8 cellular contexts compared by ENCODE assay signal in the genomic region with DNA sequence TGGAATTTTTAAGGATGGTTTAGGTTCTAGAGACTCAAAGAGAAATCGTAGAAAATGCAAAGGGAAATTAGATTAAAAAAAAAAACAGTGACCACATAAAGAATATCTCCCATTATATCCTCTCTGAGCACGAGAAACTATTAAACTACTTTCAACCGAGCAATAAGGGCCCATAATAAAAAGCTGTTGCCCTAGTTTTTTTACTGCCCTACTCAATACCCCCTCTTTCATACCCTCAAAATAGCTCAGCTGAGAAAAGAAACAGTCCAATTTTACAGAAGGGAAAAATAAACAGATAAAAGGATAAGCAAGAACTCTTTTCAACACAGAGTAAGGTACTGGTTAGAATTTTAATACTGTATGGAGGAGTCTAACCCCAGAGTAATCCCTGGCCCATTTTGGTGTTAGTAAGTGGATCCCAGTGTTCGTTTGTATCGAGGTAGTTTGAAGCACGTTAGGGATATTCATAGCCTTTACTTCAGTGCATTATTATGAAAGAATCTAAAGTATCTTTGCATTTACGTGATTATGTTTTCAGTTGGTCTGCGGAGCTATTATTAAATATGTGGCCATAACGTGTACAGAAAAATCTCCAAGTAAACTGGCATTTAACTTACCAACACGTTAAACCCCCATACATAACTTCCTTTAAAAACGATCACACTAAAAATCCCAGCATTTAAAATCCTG. TPM values are rescaled to one million over a fixed set of nuclear protein-coding genes. Genes with fewer than 3 reads are reported as not detected.
A peak's percentile ranks its signal among the peaks of the same experiment; 100 is the strongest.
DNase-seq lines count a peak whose midpoint lies in the region; ATAC-seq and TF ChIP-seq lines count a peak whose summit lies in the region.

No MANE protein-coding gene starts in this region.

- no peaks in the 10 kb centered on the region for H3K36me3 ChIP-seq in iPS DF 6.9 (ENCODE audit: control insufficient read depth, insufficient read depth, low read length)

- H3K27ac Mint-ChIP-seq in WTC11, result peak overlapping the region; percentile 59; the same call in 1 of the 2 replicates
- no peak overlapping the region for H3K27ac Mint-ChIP-seq in stimulated activated naive CD8-positive, alpha-beta T cell treated with anti-CD3 and anti-CD28 coated beads, Interleukin-15, amount 100 ng/mL, for 72 hours

- H3K36me3 Mint-ChIP-seq in WTC11, result no peaks in the 10 kb centered on the region

- DNase-seq in NCI-H1092 treated with DMSO at 0.1 percent for 48 hours (lab: John Stamatoyannopoulos, UW) (peak; percentile 26), NCI-H1092 (lab: John Stamatoyannopoulos, UW) (no peak), WTC11 (ENCODE audit: low spot score) (no peak), iPS DF 6.9 (ENCODE audit: low read depth, low spot score) (no peak), LoVo (ENCODE audit: low spot score) (no peak), amygdala (lab: John Stamatoyannopoulos, UW) (no peak), posterior cingulate gyrus (no peak)
- no peak for DNase-seq in stimulated activated naive CD8-positive, alpha-beta T cell treated with anti-CD3 and anti-CD28 coated beads, Interleukin-15, amount 100 ng/mL, for 72 hours

- 0 out of 2 replicates have a peak, but pooled peaks cover 1% of the 10 kb centered on the region for H3K4me1 ChIP-seq in iPS DF 6.9 (ENCODE audit: control insufficient read depth, insufficient read depth, low read length)

- H3K27me3 Mint-ChIP-seq in WTC11 (ENCODE audit: low read depth), result peaks cover 66% of the 10 kb centered on the region
- peaks cover 72% of the 10 kb centered on the region for H3K27me3 Mint-ChIP-seq in stimulated activated naive CD8-positive, alpha-beta T cell treated with anti-CD3 and anti-CD28 coated beads, Interleukin-15, amount 100 ng/mL, for 72 hours

- peak overlapping the region; percentile 77 for H3K4me3 Mint-ChIP-seq in WTC11
- peak overlapping the region; percentile 81 to 87 for H3K4me3 Mint-ChIP-seq in stimulated activated naive CD8-positive, alpha-beta T cell treated with anti-CD3 and anti-CD28 coated beads, Interleukin-15, amount 100 ng/mL, for 72 hours

- WGBS in iPS DF 6.9 (ENCODE audit: insufficient coverage, insufficient read length), result 100% methylated on average over 1 of the region's 11 CpGs

- POLR2A ChIA-PET in WTC11 (lab: Charles Lee), result interaction anchor here (0.6 to 2.5 kb wide), 6 partner anchors 19 to 702 kb away, joined by 3 to 19 read pairs (median 5); a partner anchor contains a TSS

- H3K27ac ChIP-seq in iPS DF 6.9 (ENCODE audit: low read length), result no peak overlapping the region

- intact Hi-C loops in posterior cingulate gyrus (cut with DNase I), result loop anchor here (2.0 to 5.0 kb wide), 2 partner anchors 52 to 61 kb away; no protein-coding TSS in a partner anchor

- peaks cover 9% of the 10 kb centered on the region; the same call in 1 of the 2 replicates for H3K27me3 ChIP-seq in iPS DF 6.9 (ENCODE audit: control insufficient read depth, insufficient read depth, low read length)

- TF ChIP-seq CTCF in WTC11 (IDR thresholded peaks at IDR 0.05), result no peak

- H3K4me1 Mint-ChIP-seq in WTC11, result peaks cover 50% of the 10 kb centered on the region
- H3K4me1 Mint-ChIP-seq in stimulated activated naive CD8-positive, alpha-beta T cell treated with anti-CD3 and anti-CD28 coated beads, Interleukin-15, amount 100 ng/mL, for 72 hours, result peaks cover 34% of the 10 kb centered on the region

- H3K4me3 ChIP-seq in iPS DF 6.9 (ENCODE audit: low read length), result peak overlapping the region; percentile 88; the same call in 1 of the 2 replicates

- no peak for ATAC-seq in WTC11
- ATAC-seq in stimulated activated naive CD8-positive, alpha-beta T cell treated with anti-CD3 and anti-CD28 coated beads, Interleukin-15, amount 100 ng/mL, for 72 hours, result no peak

- CTCF ChIA-PET in WTC11 (lab: Charles Lee), result interaction anchor here (1.2 to 2.2 kb wide), 5 partner anchors 19 to 445 kb away, joined by 3 to 10 read pairs (median 6); a partner anchor contains a TSS

- H3K9me3 Mint-ChIP-seq in WTC11, result no peaks in the 10 kb centered on the region
- no peaks in the 10 kb centered on the region for H3K9me3 Mint-ChIP-seq in stimulated activated naive CD8-positive, alpha-beta T cell treated with anti-CD3 and anti-CD28 coated beads, Interleukin-15, amount 100 ng/mL, for 72 hours

- H3K9me3 ChIP-seq in iPS DF 6.9 (ENCODE audit: control insufficient read depth, insufficient read depth, low read length), result no peaks in the 10 kb centered on the region

TF ChIP-seq in WTC11, 78 proteins besides CTCF, POLR2A, EP300 and RAD21 (continues in another document):
- TF ChIP-seq, protein P1, sequence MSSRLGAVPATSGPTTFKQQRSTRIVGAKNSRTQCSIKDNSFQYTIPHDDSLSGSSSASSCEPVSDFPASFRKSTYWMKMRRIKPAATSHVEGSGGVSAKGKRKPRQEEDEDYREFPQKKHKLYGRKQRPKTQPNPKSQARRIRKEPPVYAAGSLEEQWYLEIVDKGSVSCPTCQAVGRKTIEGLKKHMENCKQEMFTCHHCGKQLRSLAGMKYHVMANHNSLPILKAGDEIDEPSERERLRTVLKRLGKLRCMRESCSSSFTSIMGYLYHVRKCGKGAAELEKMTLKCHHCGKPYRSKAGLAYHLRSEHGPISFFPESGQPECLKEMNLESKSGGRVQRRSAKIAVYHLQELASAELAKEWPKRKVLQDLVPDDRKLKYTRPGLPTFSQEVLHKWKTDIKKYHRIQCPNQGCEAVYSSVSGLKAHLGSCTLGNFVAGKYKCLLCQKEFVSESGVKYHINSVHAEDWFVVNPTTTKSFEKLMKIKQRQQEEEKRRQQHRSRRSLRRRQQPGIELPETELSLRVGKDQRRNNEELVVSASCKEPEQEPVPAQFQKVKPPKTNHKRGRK (CRISPR knock-in tag; IDR thresholded peaks at IDR 0.05; ENCODE audit: borderline replicate concordance), result no peak
- TF ChIP-seq IRF2 (CRISPR knock-in tag; IDR thresholded peaks at IDR 0.05; ENCODE audit: borderline replicate concordance, low read depth) (no peak), ZNF263 (CRISPR knock-in tag; IDR thresholded peaks at IDR 0.05; ENCODE audit: low read depth) (no peak), ELF4 (CRISPR knock-in tag; IDR thresholded peaks at IDR 0.05; ENCODE audit: low read depth) (no peak)
- TF ChIP-seq, protein P2, sequence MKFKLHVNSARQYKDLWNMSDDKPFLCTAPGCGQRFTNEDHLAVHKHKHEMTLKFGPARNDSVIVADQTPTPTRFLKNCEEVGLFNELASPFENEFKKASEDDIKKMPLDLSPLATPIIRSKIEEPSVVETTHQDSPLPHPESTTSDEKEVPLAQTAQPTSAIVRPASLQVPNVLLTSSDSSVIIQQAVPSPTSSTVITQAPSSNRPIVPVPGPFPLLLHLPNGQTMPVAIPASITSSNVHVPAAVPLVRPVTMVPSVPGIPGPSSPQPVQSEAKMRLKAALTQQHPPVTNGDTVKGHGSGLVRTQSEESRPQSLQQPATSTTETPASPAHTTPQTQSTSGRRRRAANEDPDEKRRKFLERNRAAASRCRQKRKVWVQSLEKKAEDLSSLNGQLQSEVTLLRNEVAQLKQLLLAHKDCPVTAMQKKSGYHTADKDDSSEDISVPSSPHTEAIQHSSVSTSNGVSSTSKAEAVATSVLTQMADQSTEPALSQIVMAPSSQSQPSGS (CRISPR knock-in tag; IDR thresholded peaks at IDR 0.05; ENCODE audit: borderline replicate concordance, low read depth), result no peak
- TF ChIP-seq, protein P3, sequence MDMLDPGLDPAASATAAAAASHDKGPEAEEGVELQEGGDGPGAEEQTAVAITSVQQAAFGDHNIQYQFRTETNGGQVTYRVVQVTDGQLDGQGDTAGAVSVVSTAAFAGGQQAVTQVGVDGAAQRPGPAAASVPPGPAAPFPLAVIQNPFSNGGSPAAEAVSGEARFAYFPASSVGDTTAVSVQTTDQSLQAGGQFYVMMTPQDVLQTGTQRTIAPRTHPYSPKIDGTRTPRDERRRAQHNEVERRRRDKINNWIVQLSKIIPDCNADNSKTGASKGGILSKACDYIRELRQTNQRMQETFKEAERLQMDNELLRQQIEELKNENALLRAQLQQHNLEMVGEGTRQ (CRISPR knock-in tag; IDR thresholded peaks at IDR 0.05), result no peak
- TF ChIP-seq, protein P4, sequence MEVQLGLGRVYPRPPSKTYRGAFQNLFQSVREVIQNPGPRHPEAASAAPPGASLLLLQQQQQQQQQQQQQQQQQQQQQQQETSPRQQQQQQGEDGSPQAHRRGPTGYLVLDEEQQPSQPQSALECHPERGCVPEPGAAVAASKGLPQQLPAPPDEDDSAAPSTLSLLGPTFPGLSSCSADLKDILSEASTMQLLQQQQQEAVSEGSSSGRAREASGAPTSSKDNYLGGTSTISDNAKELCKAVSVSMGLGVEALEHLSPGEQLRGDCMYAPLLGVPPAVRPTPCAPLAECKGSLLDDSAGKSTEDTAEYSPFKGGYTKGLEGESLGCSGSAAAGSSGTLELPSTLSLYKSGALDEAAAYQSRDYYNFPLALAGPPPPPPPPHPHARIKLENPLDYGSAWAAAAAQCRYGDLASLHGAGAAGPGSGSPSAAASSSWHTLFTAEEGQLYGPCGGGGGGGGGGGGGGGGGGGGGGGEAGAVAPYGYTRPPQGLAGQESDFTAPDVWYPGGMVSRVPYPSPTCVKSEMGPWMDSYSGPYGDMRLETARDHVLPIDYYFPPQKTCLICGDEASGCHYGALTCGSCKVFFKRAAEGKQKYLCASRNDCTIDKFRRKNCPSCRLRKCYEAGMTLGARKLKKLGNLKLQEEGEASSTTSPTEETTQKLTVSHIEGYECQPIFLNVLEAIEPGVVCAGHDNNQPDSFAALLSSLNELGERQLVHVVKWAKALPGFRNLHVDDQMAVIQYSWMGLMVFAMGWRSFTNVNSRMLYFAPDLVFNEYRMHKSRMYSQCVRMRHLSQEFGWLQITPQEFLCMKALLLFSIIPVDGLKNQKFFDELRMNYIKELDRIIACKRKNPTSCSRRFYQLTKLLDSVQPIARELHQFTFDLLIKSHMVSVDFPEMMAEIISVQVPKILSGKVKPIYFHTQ (CRISPR knock-in tag; IDR thresholded peaks at IDR 0.05), result no peak

RNA-seq across cellular contexts. Expression of a gene that starts 1.0 kb away (rescaled TPM):
- 9.9 to 13.8 TPM (median 11.2 TPM) in 3 replicates for total RNA-seq in WTC11 (2021)

RNA-seq across cellular contexts. Expression of a gene that starts 47.4 kb away (rescaled TPM):
- not detected in 3 replicates for total RNA-seq in WTC11 (2021)
